ENCODE assay signal across 28 cellular contexts in the genomic region with DNA sequence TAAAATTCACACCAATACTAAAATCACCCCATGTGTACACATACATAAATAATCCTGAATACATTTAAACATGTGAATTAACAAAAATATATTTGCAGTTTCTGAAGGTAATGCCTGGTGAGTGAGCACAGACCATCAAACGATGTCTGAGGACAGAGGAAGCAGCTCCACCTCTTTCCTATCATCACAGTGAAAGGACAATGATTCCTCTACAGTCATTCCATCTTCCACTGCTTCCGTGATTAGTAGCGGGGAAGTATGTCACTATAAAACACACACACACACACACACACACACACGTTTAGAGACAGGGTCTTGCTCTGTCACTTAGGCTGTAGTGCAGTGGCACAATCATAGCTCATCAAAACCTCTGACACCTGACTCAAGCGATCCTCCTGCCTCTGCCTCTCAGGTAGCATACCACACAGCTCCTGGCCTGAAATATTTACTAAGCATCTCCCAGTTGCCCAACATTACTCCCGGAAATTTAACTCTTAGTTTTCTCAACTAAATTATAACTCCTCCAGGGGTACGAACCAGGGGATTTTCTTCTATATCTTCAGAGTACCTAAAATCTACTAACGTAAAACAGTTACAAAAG.
"Had no signal": no experiment of that assay in that cellular context is flagged by ENCODE, and none has a peak within 500 bp of the region (broad histone marks: within the 10 kb centered on the region; RNA-seq: fewer than 3 reads in every experiment).

No MANE protein-coding gene starts in this region.

- H3K36me3 ChIP-seq: ascending aorta, esophagus muscularis mucosa, lower lobe of right lung, sigmoid colon, thoracic aorta, uterus had no signal

- H3K36me3 Mint-ChIP-seq: natural killer cell; stimulated activated effector memory CD8-positive, alpha-beta T cell treated with anti-CD3 and anti-CD28 coated beads, Interleukin-12 subunit alpha, Interleukin-12 subunit beta, amount 100 ng/mL, for 72 hours had no signal

- ATAC-seq: left colon; lower lobe of right lung; natural killer cell; stimulated activated effector memory CD8-positive, alpha-beta T cell treated with anti-CD3 and anti-CD28 coated beads, Interleukin-12 subunit alpha, Interleukin-12 subunit beta, amount 100 ng/mL, for 72 hours; T-cell had no signal

- H3K4me3 ChIP-seq: ascending aorta, esophagus muscularis mucosa, lower lobe of right lung, sigmoid colon, thoracic aorta, uterus had no signal

- H3K27me3 ChIP-seq: ascending aorta, esophagus muscularis mucosa, sigmoid colon, uterus had no signal

- H3K27ac Mint-ChIP-seq: activated naive CD4-positive, alpha-beta T cell treated with anti-CD3 and anti-CD28 coated beads for 36 hours; activated naive CD8-positive, alpha-beta T cell treated with anti-CD3 and anti-CD28 coated beads for 36 hours; brain; natural killer cell; stimulated activated effector memory CD8-positive, alpha-beta T cell treated with anti-CD3 and anti-CD28 coated beads, Interleukin-12 subunit alpha, Interleukin-12 subunit beta, amount 100 ng/mL, for 72 hours; stimulated activated naive CD8-positive, alpha-beta T cell treated with anti-CD3 and anti-CD28 coated beads, Interleukin-15, Interleukin-2, amounts not matched to agents 100 ng/mL and 50 ng/mL, for 24 hours; T-cell; T-helper 2 cell treated with Interferon-gamma antibody and Interleukin-4, amounts not matched to agents 5 μg/mL and 100 μg/mL, for 36 hours had no signal

- H3K9me3 ChIP-seq: ascending aorta, esophagus muscularis mucosa, thoracic aorta, uterus had no signal

- H3K9me3 Mint-ChIP-seq: activated naive CD4-positive, alpha-beta T cell treated with anti-CD3 and anti-CD28 coated beads for 36 hours; natural killer cell; stimulated activated effector memory CD8-positive, alpha-beta T cell treated with anti-CD3 and anti-CD28 coated beads, Interleukin-12 subunit alpha, Interleukin-12 subunit beta, amount 100 ng/mL, for 72 hours had no signal

- H3K4me1 ChIP-seq: ascending aorta, lower lobe of right lung, uterus had no signal

- DNase-seq: activated CD4-positive, alpha-beta T cell treated with anti-CD3 and anti-CD28 coated beads for 4 hours; activated CD4-positive, alpha-beta T cell treated with anti-CD3 and anti-CD28 coated beads, Interleukin-2, amount 50 U/mL, for 4 hours; activated CD8-positive, alpha-beta memory T cell treated with anti-CD3 and anti-CD28 coated beads for 24 hours; activated effector memory CD4-positive, alpha-beta T cell treated with anti-CD3 and anti-CD28 coated beads, Interleukin-2, amount 50 U/mL, for 16 hours; activated naive CD4-positive, alpha-beta T cell treated with anti-CD3 and anti-CD28 coated beads for 36 hours; activated naive CD8-positive, alpha-beta T cell treated with anti-CD3 and anti-CD28 coated beads for 36 hours; caudate nucleus; cortex of kidney; foreskin melanocyte; islet precursor cell; left colon; lower lobe of right lung; mesendoderm; natural killer cell; sigmoid colon; stimulated activated CD4-positive, alpha-beta T cell treated with anti-CD3 and anti-CD28 coated beads, Interleukin-4, amount 100 ng/mL, for 24 hours; T-cell; trophoblast cell; uterus had no signal

- H3K4me3 Mint-ChIP-seq: activated naive CD4-positive, alpha-beta T cell treated with anti-CD3 and anti-CD28 coated beads for 36 hours; activated naive CD8-positive, alpha-beta T cell treated with anti-CD3 and anti-CD28 coated beads for 36 hours; brain; natural killer cell; stimulated activated effector memory CD8-positive, alpha-beta T cell treated with anti-CD3 and anti-CD28 coated beads, Interleukin-12 subunit alpha, Interleukin-12 subunit beta, amount 100 ng/mL, for 72 hours; stimulated activated naive CD8-positive, alpha-beta T cell treated with anti-CD3 and anti-CD28 coated beads, Interleukin-15, Interleukin-2, amounts not matched to agents 100 ng/mL and 50 ng/mL, for 24 hours; T-cell; T-helper 2 cell treated with Interferon-gamma antibody and Interleukin-4, amounts not matched to agents 5 μg/mL and 100 μg/mL, for 36 hours had no signal

- H3K27me3 Mint-ChIP-seq: activated naive CD8-positive, alpha-beta T cell treated with anti-CD3 and anti-CD28 coated beads for 36 hours; stimulated activated naive CD8-positive, alpha-beta T cell treated with anti-CD3 and anti-CD28 coated beads, Interleukin-15, Interleukin-2, amounts not matched to agents 100 ng/mL and 50 ng/mL, for 24 hours; T-cell had no signal

- H3K27ac ChIP-seq: ascending aorta, esophagus muscularis mucosa, lower lobe of right lung, sigmoid colon, thoracic aorta, uterus, VCaP had no signal

- FAIRE-seq: small intestine had no signal
